Comparison of ENCODE assay signal across 1 cellular context in the genomic region with DNA sequence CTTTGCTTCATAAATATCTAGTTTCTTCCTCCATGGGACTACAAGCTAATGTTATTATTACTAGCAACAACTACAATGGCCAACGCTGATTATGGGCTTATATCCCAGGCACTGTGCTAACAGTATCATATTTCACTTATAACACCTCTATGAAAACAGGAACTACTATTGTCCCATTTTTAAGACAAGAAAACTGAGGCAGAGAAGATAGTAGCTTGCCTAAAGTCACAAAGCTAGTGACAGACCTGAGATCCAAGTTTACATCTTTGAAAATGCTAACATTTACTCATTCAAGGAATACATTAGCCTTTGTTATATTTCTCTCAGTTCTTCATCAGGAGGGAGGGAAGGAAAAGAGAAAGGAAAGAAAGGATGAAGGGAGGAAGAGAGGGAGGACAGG.
TF ChIP-seq lines count a peak whose summit lies in the region.

No MANE protein-coding gene starts in this region.

TF ChIP-seq in HepG2, 621 proteins besides CTCF, POLR2A, EP300 and RAD21:
- TF ChIP-seq DNMT3B (CRISPR knock-in tag; conservative IDR thresholded peaks at IDR 0.05) (no peak), ZNF629 (CRISPR knock-in tag; conservative IDR thresholded peaks at IDR 0.05) (peak; percentile 82), ATRX (CRISPR knock-in tag; IDR thresholded peaks at IDR 0.05; ENCODE audit: borderline replicate concordance) (no peak), HOXD1 (CRISPR knock-in tag; IDR thresholded peaks at IDR 0.05) (no peak), ZNF547 (CRISPR knock-in tag; IDR thresholded peaks at IDR 0.05) (no peak)
- TF ChIP-seq, protein P1, sequence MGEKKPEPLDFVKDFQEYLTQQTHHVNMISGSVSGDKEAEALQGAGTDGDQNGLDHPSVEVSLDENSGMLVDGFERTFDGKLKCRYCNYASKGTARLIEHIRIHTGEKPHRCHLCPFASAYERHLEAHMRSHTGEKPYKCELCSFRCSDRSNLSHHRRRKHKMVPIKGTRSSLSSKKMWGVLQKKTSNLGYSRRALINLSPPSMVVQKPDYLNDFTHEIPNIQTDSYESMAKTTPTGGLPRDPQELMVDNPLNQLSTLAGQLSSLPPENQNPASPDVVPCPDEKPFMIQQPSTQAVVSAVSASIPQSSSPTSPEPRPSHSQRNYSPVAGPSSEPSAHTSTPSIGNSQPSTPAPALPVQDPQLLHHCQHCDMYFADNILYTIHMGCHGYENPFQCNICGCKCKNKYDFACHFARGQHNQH (CRISPR knock-in tag; IDR thresholded peaks at IDR 0.05): no peak
- TF ChIP-seq, protein P2, sequence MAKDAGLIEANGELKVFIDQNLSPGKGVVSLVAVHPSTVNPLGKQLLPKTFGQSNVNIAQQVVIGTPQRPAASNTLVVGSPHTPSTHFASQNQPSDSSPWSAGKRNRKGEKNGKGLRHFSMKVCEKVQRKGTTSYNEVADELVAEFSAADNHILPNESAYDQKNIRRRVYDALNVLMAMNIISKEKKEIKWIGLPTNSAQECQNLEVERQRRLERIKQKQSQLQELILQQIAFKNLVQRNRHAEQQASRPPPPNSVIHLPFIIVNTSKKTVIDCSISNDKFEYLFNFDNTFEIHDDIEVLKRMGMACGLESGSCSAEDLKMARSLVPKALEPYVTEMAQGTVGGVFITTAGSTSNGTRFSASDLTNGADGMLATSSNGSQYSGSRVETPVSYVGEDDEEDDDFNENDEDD (CRISPR knock-in tag; IDR thresholded peaks at IDR 0.05; ENCODE audit: borderline replicate concordance): no peak
- TF ChIP-seq, protein P3, sequence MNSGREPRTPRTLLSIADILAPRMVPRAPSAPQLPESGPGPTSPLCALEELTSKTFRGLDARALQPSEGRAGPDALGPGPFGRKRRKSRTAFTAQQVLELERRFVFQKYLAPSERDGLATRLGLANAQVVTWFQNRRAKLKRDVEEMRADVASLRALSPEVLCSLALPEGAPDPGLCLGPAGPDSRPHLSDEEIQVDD (CRISPR knock-in tag; IDR thresholded peaks at IDR 0.05; ENCODE audit: borderline replicate concordance): no peak
